Comparison of ENCODE assay signal across 28 cellular contexts in the genomic region with DNA sequence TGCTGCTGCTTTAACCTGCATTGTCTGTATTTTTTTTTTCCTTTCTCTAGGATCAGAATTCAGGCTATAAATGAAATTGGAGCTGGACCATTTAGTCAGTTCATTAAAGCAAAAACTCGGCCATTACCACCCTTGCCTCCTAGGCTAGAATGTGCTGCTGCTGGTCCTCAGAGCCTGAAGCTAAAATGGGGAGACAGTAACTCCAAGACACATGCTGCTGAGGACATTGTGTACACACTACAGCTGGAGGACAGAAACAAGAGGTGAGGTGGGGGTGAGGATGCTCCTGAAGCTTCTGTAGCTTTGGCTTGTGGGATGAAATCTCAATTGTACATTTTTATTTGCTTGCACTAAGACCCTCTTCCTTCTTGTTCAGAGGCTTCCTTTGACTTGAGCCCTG.
"Had no signal": no experiment of that assay in that cellular context is flagged by ENCODE, and none has a peak within 500 bp of the region (broad histone marks: within the 10 kb centered on the region; RNA-seq: fewer than 3 reads in every experiment).

No MANE protein-coding gene starts in this region.

- H3K27me3 Mint-ChIP-seq: naive B cell had no signal

- H2AFZ ChIP-seq: hepatocyte had no signal

- FAIRE-seq: colon, kidney had no signal

- H3K4me3 ChIP-seq: coronary artery, dorsolateral prefrontal cortex, esophagus squamous epithelium, gastroesophageal sphincter, heart left ventricle, hepatocyte, lower lobe of right lung, mucosa of descending colon had no signal

- H3K4me1 Mint-ChIP-seq: naive B cell had no signal

- H3K27me3 ChIP-seq: dorsolateral prefrontal cortex, esophagus squamous epithelium, gastroesophageal sphincter, heart left ventricle, hepatocyte had no signal

- H3K4me2 ChIP-seq: hepatocyte had no signal

- ATAC-seq: esophagus mucosa, gastroesophageal sphincter, heart left ventricle, left colon, left lobe of liver, left ventricle myocardium superior, lower lobe of right lung, mucosa of descending colon had no signal

- H3K4me1 ChIP-seq: lower lobe of right lung had no signal

- H3K9me3 ChIP-seq: esophagus squamous epithelium, gastroesophageal sphincter, lower lobe of right lung, mucosa of descending colon had no signal

- DNase-seq: dermis blood vessel endothelial cell; dorsolateral prefrontal cortex; effector CD4-positive, alpha-beta T cell; effector memory CD4-positive, alpha-beta T cell; erythroblast; esophagus squamous epithelium; foreskin fibroblast; foreskin melanocyte; heart left ventricle; hypothalamus; immature natural killer cell; islet precursor cell; kidney; kidney glomerular epithelial cell; left colon; left ventricle myocardium superior; lower lobe of right lung; mesenchymal stem cell; mucosa of descending colon; naive B cell had no signal

- H3K4me3 Mint-ChIP-seq: immature natural killer cell, mesothelial cell of epicardium, naive B cell had no signal

- H3K27ac Mint-ChIP-seq: immature natural killer cell, mesothelial cell of epicardium, naive B cell had no signal

- H3K27ac ChIP-seq: coronary artery, dorsolateral prefrontal cortex, epithelial cell of prostate, esophagus squamous epithelium, gastroesophageal sphincter, heart left ventricle, hepatocyte, lower lobe of right lung had no signal
